ENCODE assay signal across 25 cellular contexts in the genomic region with DNA sequence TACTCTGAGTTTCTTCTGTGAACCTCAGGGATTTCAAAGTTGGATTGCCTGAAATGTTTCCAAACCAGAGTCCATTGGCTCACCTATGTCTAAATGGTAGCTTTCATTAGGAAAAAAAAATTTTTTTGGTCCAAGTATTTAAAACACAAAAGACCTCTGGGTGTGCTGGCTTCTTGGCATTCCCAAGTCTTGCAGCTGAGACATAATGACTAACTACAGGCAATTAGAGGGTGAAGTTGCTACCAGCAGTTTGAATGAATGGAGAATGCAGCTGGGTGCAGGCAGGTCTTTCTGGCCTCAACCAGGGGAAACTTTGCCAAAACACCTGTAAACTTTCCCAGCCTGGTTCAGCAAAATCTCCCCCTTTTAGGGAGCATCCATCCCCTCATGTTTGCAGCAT.
A peak's percentile ranks its signal among the peaks of the same experiment; 100 is the strongest.
DNase-seq lines count a peak whose midpoint lies in the region; ATAC-seq, FAIRE-seq and TF ChIP-seq lines count a peak whose summit lies in the region.
"Had no signal": no experiment of that assay in that cellular context is flagged by ENCODE, and none has a peak within 500 bp of the region (broad histone marks: within the 10 kb centered on the region; RNA-seq: fewer than 3 reads in every experiment).

No MANE protein-coding gene starts in this region.

- H3K36me3 Mint-ChIP-seq in Caco-2 (ENCODE audit: insufficient read depth, unreplicated experiment): no peaks in the 10 kb centered on the region

- H3K4me1 ChIP-seq in neuronal stem cell (ENCODE audit: control insufficient read depth in 2 of 2, insufficient read depth in 1 of 2, low read depth in 1 of 2, low read length in 2 of 2) (peaks cover 0 to 5% of the 10 kb centered on the region in 2 donors), Caco-2 (peaks cover 12% of the 10 kb centered on the region)

- intact Hi-C loops in Caco-2 (cut with micrococcal nuclease; ENCODE audit: unreplicated experiment): loop anchor here (1.0 kb wide), 1 partner anchor 10 kb away; no protein-coding TSS in a partner anchor

- no peak for TF ChIP-seq POLR2A in H54 (IDR thresholded peaks at IDR 0.05; ENCODE audit: low read depth, low read length)

- no peaks in the 10 kb centered on the region for H3K27me3 ChIP-seq in kidney epithelial cell (ENCODE audit: control insufficient read depth, insufficient read depth, low read length)
- H3K27me3 ChIP-seq in neuronal stem cell (ENCODE audit: control insufficient read depth in 3 of 3, insufficient read depth in 3 of 3, low read depth in 1 of 3, low read length in 3 of 3): no peaks in the 10 kb centered on the region
- no peaks in the 10 kb centered on the region for H3K27me3 ChIP-seq in Caco-2 (replicated peaks; ENCODE audit: control insufficient read depth, insufficient read depth, low read length)

- no peak overlapping the region for H3K27ac Mint-ChIP-seq in Caco-2 (ENCODE audit: unreplicated experiment)
- H3K27ac Mint-ChIP-seq: CD8-positive, alpha-beta memory T cell; HFFc6 had no signal

- peaks cover 21% of the 10 kb centered on the region for H3K4me1 Mint-ChIP-seq in Caco-2 (ENCODE audit: low read depth, unreplicated experiment)
- H3K4me1 Mint-ChIP-seq: CD8-positive, alpha-beta memory T cell had no signal

- CTCF ChIA-PET in Caco-2 (lab: Charles Lee): no interaction called here

- H3K4me3 ChIP-seq in kidney epithelial cell (ENCODE audit: low read depth, low read length) (no peak overlapping the region), neuronal stem cell (ENCODE audit: low read length in 2 of 2) (no peak overlapping the region), Caco-2 (ENCODE audit: low read depth, low read length) (no peak overlapping the region)
- H3K4me3 ChIP-seq: SK-N-MC had no signal

- no peak for TF ChIP-seq CTCF in 22Rv1 (IDR thresholded peaks at IDR 0.05)
- no peak for TF ChIP-seq CTCF in kidney epithelial cell (IDR thresholded peaks at IDR 0.05; ENCODE audit: insufficient read depth, low read length, poor library complexity, severe bottlenecking)
- TF ChIP-seq CTCF in Caco-2 (IDR thresholded peaks at IDR 0.05; ENCODE audit: insufficient read depth in 1 of 2, low read depth in 1 of 2, low read length in 1 of 2, severe bottlenecking in 1 of 2, unreplicated experiment in 1 of 2): no peak

- H3K9ac ChIP-seq in neuronal stem cell (ENCODE audit: low read depth, low read length, poor library complexity): no peak overlapping the region
- H3K9ac ChIP-seq: KMS-11 had no signal

- H3K18ac ChIP-seq in neuronal stem cell (ENCODE audit: low read length): no peak overlapping the region

- H3K23ac ChIP-seq in neuronal stem cell (ENCODE audit: low read depth, low read length, poor library complexity): no peak overlapping the region

- FAIRE-seq in H54 (lab: Jason Lieb, UNC): no peak
- FAIRE-seq: HTR-8/SVneo had no signal

- H3K14ac ChIP-seq in neuronal stem cell (ENCODE audit: low read length): no peak overlapping the region

- no peak overlapping the region for H2BK5ac ChIP-seq in neuronal stem cell (ENCODE audit: low read length)

- H3K79me1 ChIP-seq in neuronal stem cell (ENCODE audit: low read depth, low read length): no peaks in the 10 kb centered on the region

- no peak overlapping the region for H4K91ac ChIP-seq in neuronal stem cell (ENCODE audit: low read depth, low read length, poor library complexity)

- no peaks in the 10 kb centered on the region for H3K27me3 Mint-ChIP-seq in Caco-2 (ENCODE audit: insufficient read depth, unreplicated experiment)

- H2AFZ ChIP-seq in neuronal stem cell (ENCODE audit: low read length): no peak overlapping the region

- DNase-seq in astrocyte of the hippocampus (ENCODE audit: low read depth, low spot score): peak; percentile 80
- peak; percentile 65 for DNase-seq in kidney epithelial cell (ENCODE audit: low read depth)
- DNase-seq in neuronal stem cell (ENCODE audit: low spot score): no peak
- no peak for DNase-seq in COLO829 (ENCODE audit: low spot score)
- DNase-seq in Caco-2: no peak
- DNase-seq in H54 (ENCODE audit: insufficient read length, low spot score): no peak
- DNase-seq: 8988T; AML-193; C1 segment of cervical spinal cord; CD8-positive, alpha-beta memory T cell; DMS79 treated with DMSO at 0.1 percent for 48 hours; H9; HFFc6; NCI-H1105; NCI-H146; NCI-H2029; NCI-H2227 treated with DMSO at 0.1 percent for 48 hours; NCI-H510A; SHP77 treated with DMSO at 0.1 percent for 48 hours had no signal

- no TSS peak for BruUV-seq in Caco-2 (replicated peaks; lab: Mats Ljungman, UMichigan)

- no peak overlapping the region for H4K8ac ChIP-seq in neuronal stem cell (ENCODE audit: low read depth, low read length)

- H3K9me3 Mint-ChIP-seq in Caco-2 (ENCODE audit: unreplicated experiment): peaks cover 11% of the 10 kb centered on the region
- H3K9me3 Mint-ChIP-seq: H9 had no signal

- H3K4me3 Mint-ChIP-seq in Caco-2 (ENCODE audit: unreplicated experiment): no peak overlapping the region
- H3K4me3 Mint-ChIP-seq: CD8-positive, alpha-beta memory T cell; H9 had no signal

- no peak overlapping the region for H2BK120ac ChIP-seq in neuronal stem cell (ENCODE audit: low read depth, low read length)

- H3K4ac ChIP-seq in neuronal stem cell (ENCODE audit: low read length): no peak overlapping the region

- no peaks in the 10 kb centered on the region for H3K9me3 ChIP-seq in neuronal stem cell (replicated peaks in 1 of 2; ENCODE audit: control insufficient read depth in 2 of 2, insufficient read depth in 1 of 2, low read depth in 1 of 2, low read length in 2 of 2)
- no peaks in the 10 kb centered on the region for H3K9me3 ChIP-seq in Caco-2

- H3K4me2 ChIP-seq in neuronal stem cell (ENCODE audit: insufficient read depth, low read length, poor library complexity, severe bottlenecking): no peak overlapping the region
- H3K4me2 ChIP-seq: KMS-11 had no signal

- H3K36me3 ChIP-seq in kidney epithelial cell (ENCODE audit: control insufficient read depth, insufficient read depth, low read length) (no peaks in the 10 kb centered on the region), neuronal stem cell (replicated peaks in 1 of 2; ENCODE audit: control insufficient read depth in 2 of 2, insufficient read depth in 2 of 2, low read length in 2 of 2) (no peaks in the 10 kb centered on the region), Caco-2 (ENCODE audit: control insufficient read depth, insufficient read depth, low read length) (no peaks in the 10 kb centered on the region)

- H3K27ac ChIP-seq in 22Rv1: peak overlapping the region; percentile 74
- peak overlapping the region; percentile 34 for H3K27ac ChIP-seq in neuronal stem cell (replicated peaks; ENCODE audit: low read length)
- H3K27ac ChIP-seq: KMS-11, RWPE1, SK-N-MC had no signal

- H2AK5ac ChIP-seq in neuronal stem cell (ENCODE audit: low read depth, low read length): no peak overlapping the region

- no peak overlapping the region for H2BK15ac ChIP-seq in neuronal stem cell (ENCODE audit: low read length)

- no peak for ATAC-seq in HG02588 (IDR thresholded peaks at IDR 0.05; ENCODE audit: unreplicated experiment)

- POLR2A ChIA-PET in Caco-2 (lab: Charles Lee): no interaction called here

- no peak overlapping the region for H2BK12ac ChIP-seq in neuronal stem cell (ENCODE audit: low read length)

Comparison
In these comparisons a context has a peak if more than half of its experiments do, and no peak if none do; other contexts are left out.
1. DNase-seq: peak in astrocyte of the hippocampus (single experiment) and kidney epithelial cell (single experiment); none in neuronal stem cell (single experiment), COLO829 (single experiment), Caco-2 (0 of 2) and H54 (single experiment).